ENCODE assay signal across 13 cellular contexts in genomic region chr7:47461161-47461560, GRCh38.
DNase-seq lines count a peak whose midpoint lies in the region; ATAC-seq and TF ChIP-seq lines count a peak whose summit lies in the region.
"Had no signal": no experiment of that assay in that cellular context is flagged by ENCODE, and none has a peak within 500 bp of the region (broad histone marks: within the 10 kb centered on the region; RNA-seq: fewer than 3 reads in every experiment).

No MANE protein-coding gene starts in this region.

- H2AFZ ChIP-seq in fibroblast of lung (ENCODE audit: low read length), result no peak overlapping the region

- peaks cover 2% of the 10 kb centered on the region for H3K79me2 ChIP-seq in fibroblast of lung (ENCODE audit: control insufficient read depth, insufficient read depth, low read length)

- intact Hi-C loops in mucosa of descending colon (cut with DNase I, micrococcal nuclease), result no loop called here

- H3K27ac ChIP-seq in fibroblast of lung (ENCODE audit: insufficient read depth, low read length), result no peak overlapping the region
- H3K27ac ChIP-seq: epithelial cell of prostate, SJCRH30 had no signal

- no peaks in the 10 kb centered on the region for H3K27me3 ChIP-seq in fibroblast of lung (ENCODE audit: control insufficient read depth, insufficient read depth, low read length)
- H3K27me3 ChIP-seq: SJCRH30 had no signal

- POLR2A ChIA-PET in AG04449 (lab: Yijun Ruan, JAX), result no interaction called here

- H3K4me2 ChIP-seq in fibroblast of lung (ENCODE audit: extremely low read depth, insufficient read depth, low read length), result peak overlapping the region; percentile 18

- no peak overlapping the region for H3K9ac ChIP-seq in fibroblast of lung (ENCODE audit: insufficient read depth, low read length)

- DNase-seq in AG04449 (ENCODE audit: low read depth, low spot score) (peak; percentile 28), NCI-H1092 (lab: John Stamatoyannopoulos, UW) (peak; percentile 58), fibroblast of lung (ENCODE audit: low read depth in 2 of 2) (peak in 1 of 2 donors; percentile 95), mucosa of descending colon (peak in 1 of 3 donors; percentile 62), activated gamma-delta T cell (lab: John Stamatoyannopoulos, UW) (no peak), Ammon's horn (ENCODE audit: low spot score) (no peak)
- DNase-seq: activated B cell treated with CpG ODN at 0.5 μM for 24 hours; activated T-cell treated with anti-CD3 and anti-CD28 coated beads, Interleukin-2, amount 50 U/mL, for 4 hours; MM.1S; SJCRH30 had no signal

- CTCF ChIA-PET in AG04449 (lab: Yijun Ruan, JAX), result interaction anchor here (0.7 to 2.2 kb wide), 4 partner anchors 16 to 195 kb away, joined by 4 to 10 read pairs (median 4); no protein-coding TSS in a partner anchor

- H3K4me1 ChIP-seq in fibroblast of lung (ENCODE audit: control insufficient read depth, extremely low read depth, insufficient read depth, low read length) (peaks cover 27% of the 10 kb centered on the region), mucosa of descending colon (ENCODE audit: low read depth) (peaks cover 34% of the 10 kb centered on the region)

- ATAC-seq in mucosa of descending colon (peak; percentile 8), GM18907 (IDR thresholded peaks at IDR 0.05; ENCODE audit: unreplicated experiment) (no peak), HG03175 (IDR thresholded peaks at IDR 0.05; ENCODE audit: unreplicated experiment) (no peak)
- ATAC-seq: activated T-cell treated with anti-CD3 and anti-CD28 coated beads, Interleukin-2, amount 50 U/mL, for 4 hours had no signal

- H3K4me3 ChIP-seq in AG04449 (ENCODE audit: low read depth, low read length), result no peak overlapping the region
- H3K4me3 ChIP-seq in fibroblast of lung (replicated peaks in 1 of 4; ENCODE audit: control extremely low read depth in 1 of 4, insufficient read depth in 1 of 4, low read depth in 3 of 4, low read length in 4 of 4), result no peak overlapping the region
- no peak overlapping the region for H3K4me3 ChIP-seq in mucosa of descending colon
- H3K4me3 ChIP-seq: SJCRH30 had no signal

- H3K36me3 ChIP-seq in fibroblast of lung (ENCODE audit: control insufficient read depth, insufficient read depth, low read length), result no peaks in the 10 kb centered on the region
- no peaks in the 10 kb centered on the region for H3K36me3 ChIP-seq in mucosa of descending colon (ENCODE audit: low read depth)
- H3K36me3 ChIP-seq: SJCRH30 had no signal

- no peaks in the 10 kb centered on the region for H4K20me1 ChIP-seq in fibroblast of lung (ENCODE audit: control insufficient read depth, extremely low read depth, insufficient read depth, low read length)

- H3K9me3 ChIP-seq in fibroblast of lung (ENCODE audit: control insufficient read depth, insufficient read depth, low read depth, low read length) (no peaks in the 10 kb centered on the region), mucosa of descending colon (no peaks in the 10 kb centered on the region)
- H3K9me3 ChIP-seq: SJCRH30 had no signal

- TF ChIP-seq CTCF in AG04449 (IDR thresholded peaks at IDR 0.05; ENCODE audit: insufficient read depth, low read length, missing control alignments) (no peak), fibroblast of lung (conservative IDR thresholded peaks at IDR 0.05 in 1 of 2, IDR thresholded peaks at IDR 0.05 in 1 of 2; ENCODE audit: low read depth in 1 of 2, low read length in 2 of 2) (no peak), mucosa of descending colon (IDR thresholded peaks at IDR 0.05) (no peak)

Comparison
In these comparisons a context has a peak if more than half of its experiments do, and no peak if none do; other contexts are left out.
1. DNase-seq: peak in AG04449 (single experiment) and NCI-H1092 (single experiment); none in activated gamma-delta T cell (single experiment) and Ammon's horn (single experiment).